ENCODE assay signal across 24 cellular contexts in the genomic region with DNA sequence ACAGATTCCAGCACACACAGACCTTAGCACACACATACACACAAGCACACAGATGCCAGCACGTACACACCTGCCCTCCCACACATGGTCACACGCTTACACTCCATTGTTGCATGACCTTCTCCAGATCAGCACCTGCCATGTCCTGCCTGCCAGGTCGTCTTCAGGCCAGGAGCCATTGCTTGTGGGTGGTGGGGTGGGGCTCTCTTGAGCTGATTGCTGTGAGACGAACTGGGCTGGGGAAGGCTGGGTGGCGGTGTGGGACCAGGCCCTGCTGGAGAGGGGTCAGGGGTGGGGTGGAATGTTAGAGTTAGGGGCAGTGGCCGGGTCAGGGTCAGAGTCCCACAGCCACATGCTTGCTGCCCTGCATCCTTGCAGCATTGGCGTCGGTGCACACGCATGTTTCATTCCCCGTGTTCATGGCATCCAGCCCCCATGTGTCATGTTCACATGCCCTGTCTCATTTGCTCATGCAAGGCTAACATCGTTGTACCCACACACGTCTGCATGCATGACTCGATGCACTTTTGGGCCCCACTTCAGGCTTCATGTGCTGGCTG. TPM values are rescaled to one million over a fixed set of nuclear protein-coding genes. Genes with fewer than 3 reads are reported as not detected.
DNase-seq lines count a peak whose midpoint lies in the region; ATAC-seq, FAIRE-seq and TF ChIP-seq lines count a peak whose summit lies in the region.
"Had no signal": no experiment of that assay in that cellular context is flagged by ENCODE, and none has a peak within 500 bp of the region (broad histone marks: within the 10 kb centered on the region; RNA-seq: fewer than 3 reads in every experiment).

No MANE protein-coding gene starts in this region.

- H3K9me3 ChIP-seq in GM23248 (ENCODE audit: low read depth) = no peaks in the 10 kb centered on the region
- H3K9me3 ChIP-seq: gastroesophageal sphincter had no signal

- H3K36me3 Mint-ChIP-seq in T-helper 2 cell treated with Interferon-gamma antibody and Interleukin-4, amounts not matched to agents 5 μg/mL and 100 μg/mL, for 36 hours (ENCODE audit: low read depth) = no peaks in the 10 kb centered on the region
- no peaks in the 10 kb centered on the region for H3K36me3 Mint-ChIP-seq in stimulated activated naive CD8-positive, alpha-beta T cell treated with anti-CD3 and anti-CD28 coated beads, Interleukin-15, Interleukin-2, amounts not matched to agents 100 ng/mL and 50 ng/mL, for 24 hours (ENCODE audit: low read depth)
- H3K36me3 Mint-ChIP-seq in osteocyte (ENCODE audit: unreplicated experiment) = no peaks in the 10 kb centered on the region

- no peak overlapping the region for H3K4me3 Mint-ChIP-seq in T-helper 2 cell treated with Interferon-gamma antibody and Interleukin-4, amounts not matched to agents 5 μg/mL and 100 μg/mL, for 36 hours
- H3K4me3 Mint-ChIP-seq in stimulated activated naive CD8-positive, alpha-beta T cell treated with anti-CD3 and anti-CD28 coated beads, Interleukin-15, Interleukin-2, amounts not matched to agents 100 ng/mL and 50 ng/mL, for 24 hours = no peak overlapping the region
- H3K4me3 Mint-ChIP-seq in osteocyte (ENCODE audit: unreplicated experiment) = no peak overlapping the region
- H3K4me3 Mint-ChIP-seq: activated naive CD8-positive, alpha-beta T cell treated with anti-CD3 and anti-CD28 coated beads, Interleukin-2, amount 50 U/mL, for 24 hours had no signal

- no peaks in the 10 kb centered on the region for H3K9me3 Mint-ChIP-seq in T-helper 2 cell treated with Interferon-gamma antibody and Interleukin-4, amounts not matched to agents 5 μg/mL and 100 μg/mL, for 36 hours
- H3K9me3 Mint-ChIP-seq in stimulated activated naive CD8-positive, alpha-beta T cell treated with anti-CD3 and anti-CD28 coated beads, Interleukin-15, Interleukin-2, amounts not matched to agents 100 ng/mL and 50 ng/mL, for 24 hours = no peaks in the 10 kb centered on the region
- H3K9me3 Mint-ChIP-seq in osteocyte (ENCODE audit: unreplicated experiment) = no peaks in the 10 kb centered on the region
- H3K9me3 Mint-ChIP-seq: activated naive CD8-positive, alpha-beta T cell treated with anti-CD3 and anti-CD28 coated beads, Interleukin-2, amount 50 U/mL, for 24 hours had no signal

- DNase-seq in T-helper 2 cell treated with Interferon-gamma antibody and Interleukin-4, amounts not matched to agents 5 μg/mL and 100 μg/mL, for 36 hours (ENCODE audit: low spot score) = peak; percentile 2
- DNase-seq in T-helper 2 cell (no peak), osteocyte (ENCODE audit: extremely low spot score, unreplicated experiment) (peak; percentile 75), GM12892 (ENCODE audit: insufficient read length) (no peak), GM23248 (no peak)
- DNase-seq in stimulated activated naive CD8-positive, alpha-beta T cell treated with anti-CD3 and anti-CD28 coated beads, Interleukin-15, Interleukin-2, amounts not matched to agents 100 U/mL and 50 U/mL, for 24 hours = no peak
- no peak for DNase-seq in effector CD8-positive, alpha-beta T cell (lab: John Stamatoyannopoulos, UW)
- DNase-seq: activated naive CD8-positive, alpha-beta T cell treated with anti-CD3 and anti-CD28 coated beads, Interleukin-2, amount 50 U/mL, for 24 hours; DMS153; NCI-H526 treated with DMSO at 0.1 percent for 48 hours; occipital lobe; stimulated activated CD4-positive, alpha-beta T cell treated with anti-CD3 and anti-CD28 coated beads, Interleukin-4, amount 100 ng/mL, for 1 hour; T1000 had no signal

- H3K4me1 Mint-ChIP-seq in T-helper 2 cell treated with Interferon-gamma antibody and Interleukin-4, amounts not matched to agents 5 μg/mL and 100 μg/mL, for 36 hours (ENCODE audit: low read depth) = no peaks in the 10 kb centered on the region
- H3K4me1 Mint-ChIP-seq in stimulated activated naive CD8-positive, alpha-beta T cell treated with anti-CD3 and anti-CD28 coated beads, Interleukin-15, Interleukin-2, amounts not matched to agents 100 ng/mL and 50 ng/mL, for 24 hours (ENCODE audit: low read depth) = no peaks in the 10 kb centered on the region
- H3K4me1 Mint-ChIP-seq in osteocyte (ENCODE audit: unreplicated experiment) = no peaks in the 10 kb centered on the region
- H3K4me1 Mint-ChIP-seq: activated naive CD8-positive, alpha-beta T cell treated with anti-CD3 and anti-CD28 coated beads, Interleukin-2, amount 50 U/mL, for 24 hours had no signal

- no peak overlapping the region for H3K4me3 ChIP-seq in GM23248
- H3K4me3 ChIP-seq: cardiac muscle cell, dorsolateral prefrontal cortex, gastroesophageal sphincter had no signal

- no peak overlapping the region for H3K27ac ChIP-seq in GM23248
- H3K27ac ChIP-seq: C4-2B, cardiac muscle cell, gastroesophageal sphincter had no signal

- in situ Hi-C loops in GM23248 (cut with MboI) = no loop called here

- WGBS in GM23248 (ENCODE audit: low coverage in 1 of 2, low lambda C conversion rate in 2 of 2, missing lambda C conversion rate in 2 of 2), 2 experiments = 27 to 35% methylated on average over 12 to 13 of the region's 13 CpGs

- TF ChIP-seq CTCF in osteocyte (IDR thresholded peaks at IDR 0.05) = no peak

- no peaks in the 10 kb centered on the region for H3K4me1 ChIP-seq in GM23248 (ENCODE audit: insufficient read depth)
- H3K4me1 ChIP-seq: gastroesophageal sphincter had no signal

- no peak overlapping the region for H3K27ac Mint-ChIP-seq in T-helper 2 cell treated with Interferon-gamma antibody and Interleukin-4, amounts not matched to agents 5 μg/mL and 100 μg/mL, for 36 hours
- H3K27ac Mint-ChIP-seq in stimulated activated naive CD8-positive, alpha-beta T cell treated with anti-CD3 and anti-CD28 coated beads, Interleukin-15, Interleukin-2, amounts not matched to agents 100 ng/mL and 50 ng/mL, for 24 hours = peak overlapping the region; percentile 17
- H3K27ac Mint-ChIP-seq in osteocyte (ENCODE audit: unreplicated experiment) = no peak overlapping the region
- H3K27ac Mint-ChIP-seq: activated naive CD8-positive, alpha-beta T cell treated with anti-CD3 and anti-CD28 coated beads, Interleukin-2, amount 50 U/mL, for 24 hours had no signal

- H3K4me2 ChIP-seq in GM23248 (ENCODE audit: unreplicated experiment) = no peak overlapping the region

- ATAC-seq in stimulated activated naive CD8-positive, alpha-beta T cell treated with anti-CD3 and anti-CD28 coated beads, Interleukin-15, Interleukin-2, amounts not matched to agents 100 U/mL and 50 U/mL, for 24 hours = no peak
- ATAC-seq: activated naive CD8-positive, alpha-beta T cell treated with anti-CD3 and anti-CD28 coated beads, Interleukin-2, amount 50 U/mL, for 24 hours; esophagus mucosa; gastroesophageal sphincter; left lobe of liver had no signal

- no peak overlapping the region for H3K9ac ChIP-seq in GM23248

- no peak for FAIRE-seq in GM12892 (lab: Jason Lieb, UNC)

- no peaks in the 10 kb centered on the region for H3K36me3 ChIP-seq in GM23248 (ENCODE audit: low read depth)
- H3K36me3 ChIP-seq: cardiac muscle cell, gastroesophageal sphincter had no signal

- no peak overlapping the region for H2AFZ ChIP-seq in GM23248

- no peaks in the 10 kb centered on the region for H3K9me2 ChIP-seq in GM23248 (ENCODE audit: insufficient read depth)

- no peaks in the 10 kb centered on the region for H3F3A ChIP-seq in GM23248 (ENCODE audit: insufficient read depth)

- TF ChIP-seq POLR2A in GM12892 (IDR thresholded peaks at IDR 0.05; ENCODE audit: low read depth, low read length) = no peak

- H4K20me1 ChIP-seq in GM23248 (ENCODE audit: insufficient read depth) = no peaks in the 10 kb centered on the region

- no peaks in the 10 kb centered on the region; the same call in 1 of the 2 replicates for H3K27me3 ChIP-seq in GM23248 (replicated peaks; ENCODE audit: insufficient read depth)
- H3K27me3 ChIP-seq: cardiac muscle cell, dorsolateral prefrontal cortex had no signal

- H3K79me2 ChIP-seq in GM23248 (ENCODE audit: insufficient read depth) = no peaks in the 10 kb centered on the region

- H3K27me3 Mint-ChIP-seq in T-helper 2 cell treated with Interferon-gamma antibody and Interleukin-4, amounts not matched to agents 5 μg/mL and 100 μg/mL, for 36 hours (ENCODE audit: low read depth) = no peaks in the 10 kb centered on the region
- H3K27me3 Mint-ChIP-seq in stimulated activated naive CD8-positive, alpha-beta T cell treated with anti-CD3 and anti-CD28 coated beads, Interleukin-15, Interleukin-2, amounts not matched to agents 100 ng/mL and 50 ng/mL, for 24 hours = no peaks in the 10 kb centered on the region
- H3K27me3 Mint-ChIP-seq in osteocyte (ENCODE audit: unreplicated experiment) = no peaks in the 10 kb centered on the region
- H3K27me3 Mint-ChIP-seq: activated naive CD8-positive, alpha-beta T cell treated with anti-CD3 and anti-CD28 coated beads, Interleukin-2, amount 50 U/mL, for 24 hours had no signal

RNA-seq across cellular contexts. Expression of a gene that starts 6.5 kb away (rescaled TPM):
- not detected in 2 replicates for total RNA-seq in osteocyte
- polyA plus RNA-seq in GM12892 (2012; ENCODE audit: missing spikeins) = not detected
- not detected in 2 replicates for total RNA-seq in GM23248 (2014; rRNA removed; shearing (Covaris generic))
- not detected in 2 replicates for polyA plus RNA-seq in GM23248 (2016; fragmentation: Nextera tagmentation; extraction: Ambion mirVana)
- total RNA-seq: A172, cardiac muscle cell, esophagus mucosa, gastroesophageal sphincter, HT1080, left lobe of liver, LHCN-M2, occipital lobe, SK-MEL-5 had no signal
- polyA plus RNA-seq: cardiac muscle cell had no signal

RNA-seq across cellular contexts. Expression of a gene that starts 29.7 kb away (rescaled TPM):
- not detected in 2 replicates for total RNA-seq in osteocyte
- not detected for polyA plus RNA-seq in GM12892 (2012; ENCODE audit: missing spikeins)
- total RNA-seq in GM23248 (2014; rRNA removed; shearing (Covaris generic)) = 3.7 TPM in 1 of 2 replicates, not detected in the other
- polyA plus RNA-seq in GM23248 (2016; fragmentation: Nextera tagmentation; extraction: Ambion mirVana) = 0.59 TPM in 1 of 2 replicates, not detected in the other
- total RNA-seq: A172, left lobe of liver had no signal

RNA-seq across cellular contexts. Expression of a gene that starts 34.0 kb away (rescaled TPM):
- 1.6 and 2.1 TPM in 2 replicates for total RNA-seq in osteocyte
- polyA plus RNA-seq in GM12892 (2012; ENCODE audit: missing spikeins) = 0.23 TPM
- 0.86 and 1.1 TPM in 2 replicates for total RNA-seq in GM23248 (2014; rRNA removed; shearing (Covaris generic))
- 0.35 and 0.53 TPM in 2 replicates for polyA plus RNA-seq in GM23248 (2016; fragmentation: Nextera tagmentation; extraction: Ambion mirVana)

RNA-seq across cellular contexts. Expression of a gene that starts 34.6 kb away (rescaled TPM):
- 8.0 and 10.0 TPM in 2 replicates for total RNA-seq in osteocyte
- 14.0 TPM for polyA plus RNA-seq in GM12892 (2012; ENCODE audit: missing spikeins)
- total RNA-seq in GM23248 (2014; rRNA removed; shearing (Covaris generic)) = 7.0 and 13.2 TPM in 2 replicates
- polyA plus RNA-seq in GM23248 (2016; fragmentation: Nextera tagmentation; extraction: Ambion mirVana) = 18.7 and 20.9 TPM in 2 replicates

RNA-seq across cellular contexts. Expression of a gene that starts 50.4 kb away (rescaled TPM):
- not detected in 2 replicates for total RNA-seq in osteocyte
- polyA plus RNA-seq in GM12892 (2012; ENCODE audit: missing spikeins) = not detected
- not detected in 2 replicates for total RNA-seq in GM23248 (2014; rRNA removed; shearing (Covaris generic))
- polyA plus RNA-seq in GM23248 (2016; fragmentation: Nextera tagmentation; extraction: Ambion mirVana) = not detected in 2 replicates
- total RNA-seq: esophagus mucosa, HT1080, left lobe of liver, LHCN-M2 had no signal

Comparison
In these comparisons a context has a peak if more than half of its experiments do, and no peak if none do; other contexts are left out.
1. DNase-seq: peak in T-helper 2 cell treated with Interferon-gamma antibody and Interleukin-4, amounts not matched to agents 5 μg/mL and 100 μg/mL, for 36 hours (single experiment) and osteocyte (single experiment); none in T-helper 2 cell (0 of 5), stimulated activated naive CD8-positive, alpha-beta T cell treated with anti-CD3 and anti-CD28 coated beads, Interleukin-15, Interleukin-2, amounts not matched to agents 100 U/mL and 50 U/mL, for 24 hours (single experiment), GM12892 (single experiment), GM23248 (single experiment) and effector CD8-positive, alpha-beta T cell (single experiment).